Comparison of ENCODE assay signal across 1 cellular context in the genomic region with DNA sequence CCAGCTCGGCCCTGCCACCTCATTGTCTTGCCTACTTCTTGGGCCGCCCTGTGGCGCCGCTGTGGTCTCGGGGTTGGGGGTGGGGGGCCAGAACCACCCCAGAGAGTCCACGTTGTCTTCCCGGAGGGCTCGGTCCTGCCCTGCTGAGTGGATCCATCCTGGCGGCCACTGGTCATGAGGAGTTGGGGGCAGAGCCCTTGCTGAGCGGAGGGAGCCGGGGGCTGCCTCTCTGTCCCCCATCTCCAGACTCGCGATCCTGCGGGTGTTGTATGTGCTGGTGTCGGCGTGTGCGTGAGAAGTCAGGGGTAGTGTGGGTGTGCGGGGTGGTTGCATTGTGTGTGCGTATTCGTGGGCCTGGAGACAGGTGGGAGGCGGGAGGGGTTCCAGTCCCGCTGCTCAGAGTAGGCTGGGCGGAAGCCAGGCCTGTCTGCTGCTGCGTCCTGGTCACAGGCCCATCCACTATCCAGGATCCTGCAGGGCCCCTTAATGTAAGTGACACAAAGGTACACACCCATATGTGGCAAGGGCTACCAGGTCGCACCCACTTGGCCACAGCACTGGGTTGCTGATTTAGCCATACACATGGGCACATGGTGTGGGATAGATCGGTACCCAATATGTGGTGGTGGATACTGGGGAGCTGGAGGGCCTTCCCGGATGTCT.
TF ChIP-seq lines count a peak whose summit lies in the region.

No MANE protein-coding gene starts in this region.

TF ChIP-seq in SK-N-SH treated with all-trans-retinoic acid at 6 μM for 48 hours, 23 proteins besides CTCF, POLR2A, EP300 and RAD21 (continued from another document):
- TF ChIP-seq, protein P1, sequence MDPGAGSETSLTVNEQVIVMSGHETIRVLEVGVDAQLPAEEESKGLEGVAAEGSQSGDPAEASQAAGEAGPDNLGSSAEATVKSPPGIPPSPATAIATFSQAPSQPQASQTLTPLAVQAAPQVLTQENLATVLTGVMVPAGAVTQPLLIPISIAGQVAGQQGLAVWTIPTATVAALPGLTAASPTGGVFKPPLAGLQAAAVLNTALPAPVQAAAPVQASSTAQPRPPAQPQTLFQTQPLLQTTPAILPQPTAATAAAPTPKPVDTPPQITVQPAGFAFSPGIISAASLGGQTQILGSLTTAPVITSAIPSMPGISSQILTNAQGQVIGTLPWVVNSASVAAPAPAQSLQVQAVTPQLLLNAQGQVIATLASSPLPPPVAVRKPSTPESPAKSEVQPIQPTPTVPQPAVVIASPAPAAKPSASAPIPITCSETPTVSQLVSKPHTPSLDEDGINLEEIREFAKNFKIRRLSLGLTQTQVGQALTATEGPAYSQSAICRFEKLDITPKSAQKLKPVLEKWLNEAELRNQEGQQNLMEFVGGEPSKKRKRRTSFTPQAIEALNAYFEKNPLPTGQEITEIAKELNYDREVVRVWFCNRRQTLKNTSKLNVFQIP (CRISPR knock-in tag; IDR thresholded peaks at IDR 0.05; ENCODE audit: borderline replicate concordance, low read depth): no peak
- TF ChIP-seq SNAI2 (CRISPR knock-in tag; IDR thresholded peaks at IDR 0.05) (no peak), TCF4 (CRISPR knock-in tag; IDR thresholded peaks at IDR 0.05; ENCODE audit: borderline replicate concordance) (no peak), ZC3H10 (CRISPR knock-in tag; IDR thresholded peaks at IDR 0.05) (no peak), CSDC2 (CRISPR knock-in tag; IDR thresholded peaks at IDR 0.05) (no peak), RARB (CRISPR knock-in tag; IDR thresholded peaks at IDR 0.05) (no peak)
- TF ChIP-seq, protein P2, sequence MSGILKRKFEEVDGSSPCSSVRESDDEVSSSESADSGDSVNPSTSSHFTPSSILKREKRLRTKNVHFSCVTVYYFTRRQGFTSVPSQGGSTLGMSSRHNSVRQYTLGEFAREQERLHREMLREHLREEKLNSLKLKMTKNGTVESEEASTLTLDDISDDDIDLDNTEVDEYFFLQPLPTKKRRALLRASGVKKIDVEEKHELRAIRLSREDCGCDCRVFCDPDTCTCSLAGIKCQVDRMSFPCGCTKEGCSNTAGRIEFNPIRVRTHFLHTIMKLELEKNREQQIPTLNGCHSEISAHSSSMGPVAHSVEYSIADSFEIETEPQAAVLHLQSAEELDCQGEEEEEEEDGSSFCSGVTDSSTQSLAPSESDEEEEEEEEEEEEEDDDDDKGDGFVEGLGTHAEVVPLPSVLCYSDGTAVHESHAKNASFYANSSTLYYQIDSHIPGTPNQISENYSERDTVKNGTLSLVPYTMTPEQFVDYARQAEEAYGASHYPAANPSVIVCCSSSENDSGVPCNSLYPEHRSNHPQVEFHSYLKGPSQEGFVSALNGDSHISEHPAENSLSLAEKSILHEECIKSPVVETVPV (CRISPR knock-in tag; IDR thresholded peaks at IDR 0.05): no peak
